26 cellular contexts compared by ENCODE assay signal in the genomic region with DNA sequence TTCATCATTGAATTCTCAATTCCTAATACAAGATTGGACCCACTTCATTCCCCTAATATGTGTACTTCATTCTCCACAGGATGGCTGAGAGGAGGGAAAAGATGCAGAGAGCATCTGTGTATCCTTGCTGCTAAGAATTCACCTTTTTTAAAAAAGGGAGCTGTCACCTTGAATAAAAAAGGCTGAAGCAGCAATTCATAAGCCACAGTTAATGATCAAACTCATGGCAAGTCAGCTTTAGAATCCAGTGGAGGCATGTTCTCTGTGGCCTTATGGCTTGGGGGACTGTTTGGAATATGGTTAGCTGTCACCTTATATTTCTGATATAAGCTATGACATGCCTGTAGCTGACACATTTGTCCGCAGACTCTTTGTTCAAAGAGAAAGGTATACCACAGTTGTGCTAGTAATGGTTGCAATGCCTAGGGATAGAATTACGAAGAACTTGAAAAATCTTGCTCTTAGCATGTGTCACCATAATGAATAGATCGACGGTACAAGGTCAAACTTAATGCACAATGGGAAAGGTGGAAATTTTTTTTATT.
DNase-seq lines count a peak whose midpoint lies in the region; ATAC-seq, FAIRE-seq and TF ChIP-seq lines count a peak whose summit lies in the region.
"Had no signal": no experiment of that assay in that cellular context is flagged by ENCODE, and none has a peak within 500 bp of the region (broad histone marks: within the 10 kb centered on the region; RNA-seq: fewer than 3 reads in every experiment).

No MANE protein-coding gene starts in this region.

- no TSS peak for BruUV-seq in PC-9 (replicated peaks; lab: Mats Ljungman, UMichigan)

- H3F3A ChIP-seq in PC-9 (ENCODE audit: insufficient read depth, low read depth) (peaks cover 30% of the 10 kb centered on the region), neural cell (ENCODE audit: insufficient read depth, low read length, poor library complexity, severe bottlenecking) (no peaks in the 10 kb centered on the region)

- ATAC-seq in A549 (no peak), GM21717 (IDR thresholded peaks at IDR 0.05; ENCODE audit: unreplicated experiment) (no peak), GM18498 (IDR thresholded peaks at IDR 0.05; ENCODE audit: unreplicated experiment) (no peak)
- ATAC-seq: K562, SK-N-SH treated with all-trans-retinoic acid at 6 μM for 48 hours had no signal

- no peak for TF ChIP-seq RAD21 in A549 (conservative IDR thresholded peaks at IDR 0.05 in 1 of 2, IDR thresholded peaks at IDR 0.05 in 1 of 2)
- no peak for TF ChIP-seq RAD21 in neural cell (conservative IDR thresholded peaks at IDR 0.05)

- no peak for TF ChIP-seq POLR2A in A549 (IDR thresholded peaks at IDR 0.05; ENCODE audit: low read length)
- TF ChIP-seq POLR2A in erythroblast (IDR thresholded peaks at IDR 0.05; ENCODE audit: low read length) = no peak

- H3K9me3 ChIP-seq in A549 (peaks cover 9% of the 10 kb centered on the region), PC-9 (ENCODE audit: insufficient read depth, low read depth) (peaks cover 7% of the 10 kb centered on the region; the same call in 1 of the 2 replicates), neural cell (ENCODE audit: low read length) (no peaks in the 10 kb centered on the region)
- H3K9me3 ChIP-seq: Peyer's patch, SJCRH30 had no signal

- TF ChIP-seq EP300 in A549 (IDR thresholded peaks at IDR 0.05) (no peak), neural cell (conservative IDR thresholded peaks at IDR 0.05; ENCODE audit: poor library complexity, severe bottlenecking) (peak; percentile 50)

- no peaks in the 10 kb centered on the region for H3K27me3 ChIP-seq in PC-9 (ENCODE audit: insufficient read depth, low read depth)
- H3K27me3 ChIP-seq in neural cell (ENCODE audit: insufficient read depth, low read depth, low read length) = no peaks in the 10 kb centered on the region
- H3K27me3 ChIP-seq: BLaER1 treated with 17β-estradiol and CSF1 and Interleukin-3, amounts not matched to agents 10 nM and 100 nM; Peyer's patch; SJCRH30 had no signal

- intact Hi-C loops in PC-9 (cut with micrococcal nuclease; ENCODE audit: unreplicated experiment) = loop anchor here (5.0 kb wide), 4 partner anchors 97 to 813 kb away; no protein-coding TSS in a partner anchor

- POLR2A ChIA-PET in A549 (lab: Yijun Ruan, JAX) = no interaction called here
- POLR2A ChIA-PET in PC-9 (lab: Charles Lee; ENCODE audit: unreplicated experiment) = no interaction called here

- no peak overlapping the region; the same call in 2 of the 3 replicates for H3K4me2 ChIP-seq in A549
- H3K4me2 ChIP-seq in PC-9 = no peak overlapping the region
- H3K4me2 ChIP-seq in neural cell (ENCODE audit: low read length) = no peak overlapping the region
- H3K4me2 ChIP-seq: BLaER1 treated with 17β-estradiol and CSF1 and Interleukin-3, amounts not matched to agents 10 nM and 100 nM had no signal

- TF ChIP-seq CTCF in A549 (IDR thresholded peaks at IDR 0.05) = no peak
- TF ChIP-seq CTCF in PC-9 (conservative IDR thresholded peaks at IDR 0.05) = no peak
- no peak for TF ChIP-seq CTCF in neural cell (IDR thresholded peaks at IDR 0.05; ENCODE audit: poor library complexity, severe bottlenecking)

- H3K4me1 ChIP-seq in A549 (peaks cover 26% of the 10 kb centered on the region), PC-9 (replicated peaks; ENCODE audit: insufficient read depth) (peaks cover 33% of the 10 kb centered on the region)
- H3K4me1 ChIP-seq: Peyer's patch had no signal

- H3K79me2 ChIP-seq in PC-9 (ENCODE audit: low read depth) = no peaks in the 10 kb centered on the region
- H3K79me2 ChIP-seq in neural cell (replicated peaks; ENCODE audit: insufficient read depth, low read length) = no peaks in the 10 kb centered on the region

- H3K4me3 ChIP-seq in A549 (no peak overlapping the region), PC-9 (no peak overlapping the region), neural cell (ENCODE audit: low read length) (no peak overlapping the region)
- H3K4me3 ChIP-seq: BLaER1 treated with 17β-estradiol and CSF1 and Interleukin-3, amounts not matched to agents 10 nM and 100 nM; K562; Peyer's patch; SJCRH30 had no signal

- no peaks in the 10 kb centered on the region for H3K36me3 ChIP-seq in PC-9 (ENCODE audit: low read depth)
- no peaks in the 10 kb centered on the region for H3K36me3 ChIP-seq in neural cell (ENCODE audit: insufficient read depth, low read length)
- H3K36me3 ChIP-seq: BLaER1 treated with 17β-estradiol and CSF1 and Interleukin-3, amounts not matched to agents 10 nM and 100 nM; Peyer's patch; SJCRH30 had no signal

- H3K9ac ChIP-seq in neural cell (ENCODE audit: low read length) = no peak overlapping the region
- H3K9ac ChIP-seq: BLaER1 treated with 17β-estradiol and CSF1 and Interleukin-3, amounts not matched to agents 10 nM and 100 nM had no signal

- no peak overlapping the region for H2AFZ ChIP-seq in PC-9
- no peak overlapping the region for H2AFZ ChIP-seq in neural cell (ENCODE audit: low read depth, low read length)

- FAIRE-seq in A549 (lab: Jason Lieb, UNC) = no peak
- FAIRE-seq: H1, HepG2, K562 had no signal

- H4K20me1 ChIP-seq in PC-9 (ENCODE audit: insufficient read depth) (no peaks in the 10 kb centered on the region), neural cell (ENCODE audit: insufficient read depth) (no peaks in the 10 kb centered on the region)
- H4K20me1 ChIP-seq: BLaER1 treated with 17β-estradiol and CSF1 and Interleukin-3, amounts not matched to agents 10 nM and 100 nM had no signal

- H3K9me2 ChIP-seq in PC-9 (ENCODE audit: insufficient read depth) (no peaks in the 10 kb centered on the region), neural cell (ENCODE audit: insufficient read depth, low read length) (no peaks in the 10 kb centered on the region)

- DNase-seq in A549 (ENCODE audit: low read depth in 1 of 2, low spot score in 1 of 2) (no peak), PC-9 (no peak), epithelial cell of prostate (ENCODE audit: low read depth, low spot score) (peak; percentile 44), hepatic stellate cell (ENCODE audit: low spot score) (no peak), erythroblast (lab: John Stamatoyannopoulos, UW) (no peak)
- DNase-seq: AML-193; CD4-positive, alpha-beta T cell; DMS53; HCEC 1CT; Kasumi-1; MV-4-11; NCI-H1105; NCI-H146; NCI-H1930; NCI-H2227 treated with DMSO at 0.1 percent for 48 hours; NCI-H526 treated with DMSO at 0.1 percent for 48 hours; Peyer's patch; SJCRH30 had no signal

- 96% methylated on average over 4 of the region's 4 CpGs for WGBS in A549 (ENCODE audit: missing lambda C conversion rate)

- CTCF ChIA-PET in A549 (lab: Yijun Ruan, JAX) (interaction anchor here (0.7 to 1.0 kb wide), 2 partner anchors 21 to 1472 kb away, joined by 4 read pairs; no protein-coding TSS in a partner anchor), PC-9 (lab: Charles Lee) (no interaction called here)

- peak overlapping the region; percentile 72 to 82; a peak in 4 of 6 replicates for H3K27ac ChIP-seq in A549
- H3K27ac ChIP-seq in PC-9 = peak overlapping the region; percentile 90
- H3K27ac ChIP-seq in epithelial cell of prostate = peak overlapping the region; percentile 88
- no peak overlapping the region for H3K27ac ChIP-seq in neural cell (ENCODE audit: low read length)
- H3K27ac ChIP-seq: BLaER1 treated with 17β-estradiol and CSF1 and Interleukin-3, amounts not matched to agents 10 nM and 100 nM; Peyer's patch had no signal

TF ChIP-seq in A549, 52 proteins besides CTCF, POLR2A, EP300 and RAD21:
- TF ChIP-seq ZSCAN20 (CRISPR knock-in tag; IDR thresholded peaks at IDR 0.05) (no peak), MAFK (IDR thresholded peaks at IDR 0.05; ENCODE audit: partially characterized antibody) (peak; percentile 55)

TF ChIP-seq in neural cell, 6 proteins besides CTCF, POLR2A, EP300 and RAD21:
- TF ChIP-seq MXI1 (conservative IDR thresholded peaks at IDR 0.05; ENCODE audit: poor library complexity, severe bottlenecking) (no peak), POLR2AphosphoS5 (IDR thresholded peaks at IDR 0.05) (peak; percentile 14)
- TF ChIP-seq, protein P1, sequence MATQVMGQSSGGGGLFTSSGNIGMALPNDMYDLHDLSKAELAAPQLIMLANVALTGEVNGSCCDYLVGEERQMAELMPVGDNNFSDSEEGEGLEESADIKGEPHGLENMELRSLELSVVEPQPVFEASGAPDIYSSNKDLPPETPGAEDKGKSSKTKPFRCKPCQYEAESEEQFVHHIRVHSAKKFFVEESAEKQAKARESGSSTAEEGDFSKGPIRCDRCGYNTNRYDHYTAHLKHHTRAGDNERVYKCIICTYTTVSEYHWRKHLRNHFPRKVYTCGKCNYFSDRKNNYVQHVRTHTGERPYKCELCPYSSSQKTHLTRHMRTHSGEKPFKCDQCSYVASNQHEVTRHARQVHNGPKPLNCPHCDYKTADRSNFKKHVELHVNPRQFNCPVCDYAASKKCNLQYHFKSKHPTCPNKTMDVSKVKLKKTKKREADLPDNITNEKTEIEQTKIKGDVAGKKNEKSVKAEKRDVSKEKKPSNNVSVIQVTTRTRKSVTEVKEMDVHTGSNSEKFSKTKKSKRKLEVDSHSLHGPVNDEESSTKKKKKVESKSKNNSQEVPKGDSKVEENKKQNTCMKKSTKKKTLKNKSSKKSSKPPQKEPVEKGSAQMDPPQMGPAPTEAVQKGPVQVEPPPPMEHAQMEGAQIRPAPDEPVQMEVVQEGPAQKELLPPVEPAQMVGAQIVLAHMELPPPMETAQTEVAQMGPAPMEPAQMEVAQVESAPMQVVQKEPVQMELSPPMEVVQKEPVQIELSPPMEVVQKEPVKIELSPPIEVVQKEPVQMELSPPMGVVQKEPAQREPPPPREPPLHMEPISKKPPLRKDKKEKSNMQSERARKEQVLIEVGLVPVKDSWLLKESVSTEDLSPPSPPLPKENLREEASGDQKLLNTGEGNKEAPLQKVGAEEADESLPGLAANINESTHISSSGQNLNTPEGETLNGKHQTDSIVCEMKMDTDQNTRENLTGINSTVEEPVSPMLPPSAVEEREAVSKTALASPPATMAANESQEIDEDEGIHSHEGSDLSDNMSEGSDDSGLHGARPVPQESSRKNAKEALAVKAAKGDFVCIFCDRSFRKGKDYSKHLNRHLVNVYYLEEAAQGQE (IDR thresholded peaks at IDR 0.05; ENCODE audit: borderline replicate concordance) = no peak
TF ChIP-seq in neural cell: peak in this region for 1.
